ENCODE assay signal across 14 cellular contexts in the genomic region with DNA sequence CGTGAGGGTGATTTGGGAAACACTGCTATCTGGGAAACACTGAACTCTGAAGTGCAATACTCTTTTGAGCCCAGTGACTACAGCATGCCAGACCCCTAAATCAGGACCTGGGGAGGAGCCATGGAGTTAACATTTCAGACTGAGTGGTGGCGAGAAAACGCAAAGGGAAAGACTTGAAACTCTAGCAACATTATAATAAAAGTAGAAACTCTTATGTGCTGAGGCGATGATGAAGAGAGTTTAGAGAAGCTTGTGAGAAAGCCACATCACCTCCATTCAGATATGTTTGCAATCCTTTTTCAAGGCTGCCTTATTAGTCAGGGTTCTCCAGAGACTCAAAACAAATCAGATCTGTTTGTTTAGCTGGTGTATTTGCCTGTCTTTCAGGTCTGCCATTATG. TPM values are rescaled to one million over a fixed set of nuclear protein-coding genes. Genes with fewer than 3 reads are reported as not detected.
A peak's percentile ranks its signal among the peaks of the same experiment; 100 is the strongest.
DNase-seq lines count a peak whose midpoint lies in the region; ATAC-seq, FAIRE-seq and TF ChIP-seq lines count a peak whose summit lies in the region.
"Had no signal": no experiment of that assay in that cellular context is flagged by ENCODE, and none has a peak within 500 bp of the region (broad histone marks: within the 10 kb centered on the region; RNA-seq: fewer than 3 reads in every experiment).

No MANE protein-coding gene starts in this region.

- H3K9me3 ChIP-seq in BLaER1 (no peaks in the 10 kb centered on the region), astrocyte (ENCODE audit: insufficient read depth, low read depth, low read length) (no peaks in the 10 kb centered on the region)
- H3K9me3 ChIP-seq: psoas muscle had no signal

- H3K4me1 ChIP-seq in BLaER1 = peaks cover 55% of the 10 kb centered on the region
- peaks cover 6% of the 10 kb centered on the region for H3K4me1 ChIP-seq in astrocyte (ENCODE audit: insufficient read depth, low read length)

- no peak for FAIRE-seq in astrocyte (lab: Jason Lieb, UNC)

- H3K9ac ChIP-seq in BLaER1 (peak overlapping the region; percentile 67; the same call in 1 of the 2 replicates), astrocyte (ENCODE audit: low read length) (peak overlapping the region; percentile 2)

- H3K36me3 Mint-ChIP-seq in astrocyte (ENCODE audit: low read depth, unreplicated experiment) = peaks cover 5% of the 10 kb centered on the region

- peaks cover 62% of the 10 kb centered on the region for H3K36me3 ChIP-seq in BLaER1
- peaks cover 11% of the 10 kb centered on the region for H3K36me3 ChIP-seq in astrocyte (ENCODE audit: insufficient read depth, low read length)

- no peak for TF ChIP-seq CTCF in HFF-Myc (IDR thresholded peaks at IDR 0.05; ENCODE audit: low read depth, low read length, missing control alignments)
- no peak for TF ChIP-seq CTCF in astrocyte (IDR thresholded peaks at IDR 0.05; ENCODE audit: insufficient read depth, low read depth, low read length)

- H3K27ac Mint-ChIP-seq in astrocyte (ENCODE audit: unreplicated experiment) = no peak overlapping the region

- no peak overlapping the region for H3K4me3 Mint-ChIP-seq in astrocyte (ENCODE audit: unreplicated experiment)
- H3K4me3 Mint-ChIP-seq: dendritic cell treated with granulocyte-macrophage colony-stimulating factor and Interleukin-4, amounts not matched to agents 40 ng/mL and 50 ng/mL, for 4 days had no signal

- H3K27me3 Mint-ChIP-seq in astrocyte (ENCODE audit: low read depth, unreplicated experiment) = no peaks in the 10 kb centered on the region
- H3K27me3 Mint-ChIP-seq: CD4-positive, CD25-positive, alpha-beta regulatory T cell; dendritic cell treated with granulocyte-macrophage colony-stimulating factor and Interleukin-4, amounts not matched to agents 40 ng/mL and 50 ng/mL, for 4 days had no signal

- H2AFZ ChIP-seq in astrocyte (ENCODE audit: low read depth, low read length) = no peak overlapping the region

- H3K27ac ChIP-seq in BLaER1 (no peak overlapping the region), astrocyte (ENCODE audit: low read depth, low read length) (no peak overlapping the region)
- H3K27ac ChIP-seq: psoas muscle had no signal

- H3K4me3 ChIP-seq in BLaER1 = 0 out of 2 replicates have a peak overlapping the region, but pooled peaks have one; percentile 87
- H3K4me3 ChIP-seq in HFF-Myc (replicated peaks; ENCODE audit: low read depth, low read length) = peak overlapping the region; percentile 99
- H3K4me3 ChIP-seq in astrocyte (ENCODE audit: insufficient read depth, low read depth, low read length) = no peak overlapping the region
- H3K4me3 ChIP-seq: psoas muscle had no signal

- H3K9me3 Mint-ChIP-seq in astrocyte (ENCODE audit: unreplicated experiment) = no peaks in the 10 kb centered on the region
- H3K9me3 Mint-ChIP-seq: activated naive CD4-positive, alpha-beta T cell treated with anti-CD3 and anti-CD28 coated beads, Interleukin-2, amount 50 U/mL, for 72 hours; CD4-positive, CD25-positive, alpha-beta regulatory T cell; dendritic cell treated with granulocyte-macrophage colony-stimulating factor and Interleukin-4, amounts not matched to agents 40 ng/mL and 50 ng/mL, for 4 days had no signal

- H4K20me1 ChIP-seq in BLaER1 (peaks cover 40% of the 10 kb centered on the region), astrocyte (ENCODE audit: insufficient read depth, low read length) (peaks cover 4% of the 10 kb centered on the region)

- H3K79me2 ChIP-seq in astrocyte (ENCODE audit: insufficient read depth, low read length) = peaks cover 92% of the 10 kb centered on the region

- peak overlapping the region; percentile 86 for H3K4me2 ChIP-seq in BLaER1
- peak overlapping the region; percentile 25 for H3K4me2 ChIP-seq in astrocyte (ENCODE audit: low read length)

- H3K27me3 ChIP-seq in BLaER1 (no peaks in the 10 kb centered on the region), astrocyte (ENCODE audit: insufficient read depth, low read length) (no peaks in the 10 kb centered on the region)

- DNase-seq in HFF-Myc (ENCODE audit: extremely low read depth, low read depth) = no peak
- DNase-seq in astrocyte (ENCODE audit: low read depth) = no peak
- no peak for DNase-seq in COLO829 (ENCODE audit: low spot score)
- no peak for DNase-seq in DMS 273 (lab: John Stamatoyannopoulos, UW; ENCODE audit: unreplicated experiment)
- DNase-seq: activated CD4-positive, alpha-beta T cell treated with anti-CD3 and anti-CD28 coated beads for 48 hours; CD4-positive, CD25-positive, alpha-beta regulatory T cell; midbrain; NCI-H2029 treated with DMSO at 0.1 percent for 48 hours; stimulated activated CD4-positive, alpha-beta T cell treated with anti-CD3 and anti-CD28 coated beads, Interleukin-4, amount 100 ng/mL, for 24 hours had no signal

- ATAC-seq in GM18519 (IDR thresholded peaks at IDR 0.05; ENCODE audit: low FRiP score, unreplicated experiment) = no peak
- ATAC-seq: activated naive CD4-positive, alpha-beta T cell treated with anti-CD3 and anti-CD28 coated beads, Interleukin-2, amount 50 U/mL, for 72 hours; psoas muscle had no signal

- H3K4me1 Mint-ChIP-seq in astrocyte (ENCODE audit: low read depth, unreplicated experiment) = peaks cover 8% of the 10 kb centered on the region

RNA-seq across cellular contexts. Expression of a gene that starts 1.9 kb away (rescaled TPM):
- total RNA-seq in astrocyte = 13.6 and 13.8 TPM in 2 replicates

RNA-seq across cellular contexts. Expression of a gene that starts 2.2 kb away (rescaled TPM):
- total RNA-seq in astrocyte = 97.8 and 98.6 TPM in 2 replicates

RNA-seq across cellular contexts. Expression of a gene that starts 22.2 kb away (rescaled TPM):
- 56.7 and 74.6 TPM in 2 replicates for total RNA-seq in astrocyte

RNA-seq across cellular contexts. Expression of a gene that starts 33.5 kb away (rescaled TPM):
- 180 and 287 TPM in 2 replicates for total RNA-seq in astrocyte

RNA-seq across cellular contexts. Expression of a gene that starts 42.1 kb away (rescaled TPM):
- total RNA-seq in astrocyte = 39.5 and 53.9 TPM in 2 replicates
